In the genomic region with DNA sequence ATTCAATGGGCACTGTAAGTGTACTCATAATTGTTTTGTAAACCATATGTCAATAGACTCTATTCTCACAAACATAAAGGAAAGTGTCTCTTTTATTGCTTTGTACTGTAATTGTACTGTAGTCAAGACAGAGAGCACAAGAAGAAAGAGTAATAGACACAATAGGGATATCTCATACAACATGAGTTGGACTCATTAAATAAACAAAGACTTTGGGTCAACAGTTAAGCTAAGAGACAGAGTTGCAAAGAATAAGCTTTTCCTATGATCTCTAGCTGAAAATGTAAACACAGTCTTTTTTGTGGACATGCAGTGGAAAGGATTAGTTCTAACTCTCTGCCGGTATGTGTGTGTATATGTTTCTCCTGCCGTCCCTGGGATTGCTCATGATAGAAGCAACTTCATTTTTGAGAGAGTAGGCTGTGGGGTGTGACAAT, we compare ENCODE assay signal across 1 cellular context.
TF ChIP-seq lines count a peak whose summit lies in the region.

No MANE protein-coding gene starts in this region.

TF ChIP-seq in HepG2, 621 proteins besides CTCF, POLR2A, EP300 and RAD21 (continued from another document and continues in another):
- TF ChIP-seq, protein P1, sequence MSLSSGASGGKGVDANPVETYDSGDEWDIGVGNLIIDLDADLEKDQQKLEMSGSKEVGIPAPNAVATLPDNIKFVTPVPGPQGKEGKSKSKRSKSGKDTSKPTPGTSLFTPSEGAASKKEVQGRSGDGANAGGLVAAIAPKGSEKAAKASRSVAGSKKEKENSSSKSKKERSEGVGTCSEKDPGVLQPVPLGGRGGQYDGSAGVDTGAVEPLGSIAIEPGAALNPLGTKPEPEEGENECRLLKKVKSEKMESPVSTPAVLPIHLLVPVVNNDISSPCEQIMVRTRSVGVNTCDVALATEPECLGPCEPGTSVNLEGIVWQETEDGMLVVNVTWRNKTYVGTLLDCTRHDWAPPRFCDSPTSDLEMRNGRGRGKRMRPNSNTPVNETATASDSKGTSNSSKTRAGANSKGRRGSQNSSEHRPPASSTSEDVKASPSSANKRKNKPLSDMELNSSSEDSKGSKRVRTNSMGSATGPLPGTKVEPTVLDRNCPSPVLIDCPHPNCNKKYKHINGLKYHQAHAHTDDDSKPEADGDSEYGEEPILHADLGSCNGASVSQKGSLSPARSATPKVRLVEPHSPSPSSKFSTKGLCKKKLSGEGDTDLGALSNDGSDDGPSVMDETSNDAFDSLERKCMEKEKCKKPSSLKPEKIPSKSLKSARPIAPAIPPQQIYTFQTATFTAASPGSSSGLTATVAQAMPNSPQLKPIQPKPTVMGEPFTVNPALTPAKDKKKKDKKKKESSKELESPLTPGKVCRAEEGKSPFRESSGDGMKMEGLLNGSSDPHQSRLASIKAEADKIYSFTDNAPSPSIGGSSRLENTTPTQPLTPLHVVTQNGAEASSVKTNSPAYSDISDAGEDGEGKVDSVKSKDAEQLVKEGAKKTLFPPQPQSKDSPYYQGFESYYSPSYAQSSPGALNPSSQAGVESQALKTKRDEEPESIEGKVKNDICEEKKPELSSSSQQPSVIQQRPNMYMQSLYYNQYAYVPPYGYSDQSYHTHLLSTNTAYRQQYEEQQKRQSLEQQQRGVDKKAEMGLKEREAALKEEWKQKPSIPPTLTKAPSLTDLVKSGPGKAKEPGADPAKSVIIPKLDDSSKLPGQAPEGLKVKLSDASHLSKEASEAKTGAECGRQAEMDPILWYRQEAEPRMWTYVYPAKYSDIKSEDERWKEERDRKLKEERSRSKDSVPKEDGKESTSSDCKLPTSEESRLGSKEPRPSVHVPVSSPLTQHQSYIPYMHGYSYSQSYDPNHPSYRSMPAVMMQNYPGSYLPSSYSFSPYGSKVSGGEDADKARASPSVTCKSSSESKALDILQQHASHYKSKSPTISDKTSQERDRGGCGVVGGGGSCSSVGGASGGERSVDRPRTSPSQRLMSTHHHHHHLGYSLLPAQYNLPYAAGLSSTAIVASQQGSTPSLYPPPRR (CRISPR knock-in tag; IDR thresholded peaks at IDR 0.05; ENCODE audit: borderline replicate concordance) = peak; percentile 96
- no peak for TF ChIP-seq ZNF619 (CRISPR knock-in tag; IDR thresholded peaks at IDR 0.05)
- no peak for TF ChIP-seq ZNF572 (CRISPR knock-in tag; IDR thresholded peaks at IDR 0.05)
- TF ChIP-seq CAMTA2 (CRISPR knock-in tag; IDR thresholded peaks at IDR 0.05; ENCODE audit: borderline replicate concordance) = no peak
- no peak for TF ChIP-seq ZNF33B (CRISPR knock-in tag; IDR thresholded peaks at IDR 0.05)
- TF ChIP-seq, protein P2, sequence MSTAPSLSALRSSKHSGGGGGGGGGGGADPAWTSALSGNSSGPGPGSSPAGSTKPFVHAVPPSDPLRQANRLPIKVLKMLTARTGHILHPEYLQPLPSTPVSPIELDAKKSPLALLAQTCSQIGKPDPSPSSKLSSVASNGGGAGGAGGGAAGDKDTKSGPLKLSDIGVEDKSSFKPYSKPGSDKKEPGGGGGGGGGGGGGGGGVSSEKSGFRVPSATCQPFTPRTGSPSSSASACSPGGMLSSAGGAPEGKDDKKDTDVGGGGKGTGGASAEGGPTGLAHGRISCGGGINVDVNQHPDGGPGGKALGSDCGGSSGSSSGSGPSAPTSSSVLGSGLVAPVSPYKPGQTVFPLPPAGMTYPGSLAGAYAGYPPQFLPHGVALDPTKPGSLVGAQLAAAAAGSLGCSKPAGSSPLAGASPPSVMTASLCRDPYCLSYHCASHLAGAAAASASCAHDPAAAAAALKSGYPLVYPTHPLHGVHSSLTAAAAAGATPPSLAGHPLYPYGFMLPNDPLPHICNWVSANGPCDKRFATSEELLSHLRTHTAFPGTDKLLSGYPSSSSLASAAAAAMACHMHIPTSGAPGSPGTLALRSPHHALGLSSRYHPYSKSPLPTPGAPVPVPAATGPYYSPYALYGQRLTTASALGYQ (CRISPR knock-in tag; IDR thresholded peaks at IDR 0.05) = peak; percentile 87
- no peak for TF ChIP-seq ZNF841 (CRISPR knock-in tag; IDR thresholded peaks at IDR 0.05; ENCODE audit: borderline replicate concordance)
- no peak for TF ChIP-seq ZNF101 (CRISPR knock-in tag; IDR thresholded peaks at IDR 0.05; ENCODE audit: borderline replicate concordance, low read depth)
- TF ChIP-seq, protein P3, sequence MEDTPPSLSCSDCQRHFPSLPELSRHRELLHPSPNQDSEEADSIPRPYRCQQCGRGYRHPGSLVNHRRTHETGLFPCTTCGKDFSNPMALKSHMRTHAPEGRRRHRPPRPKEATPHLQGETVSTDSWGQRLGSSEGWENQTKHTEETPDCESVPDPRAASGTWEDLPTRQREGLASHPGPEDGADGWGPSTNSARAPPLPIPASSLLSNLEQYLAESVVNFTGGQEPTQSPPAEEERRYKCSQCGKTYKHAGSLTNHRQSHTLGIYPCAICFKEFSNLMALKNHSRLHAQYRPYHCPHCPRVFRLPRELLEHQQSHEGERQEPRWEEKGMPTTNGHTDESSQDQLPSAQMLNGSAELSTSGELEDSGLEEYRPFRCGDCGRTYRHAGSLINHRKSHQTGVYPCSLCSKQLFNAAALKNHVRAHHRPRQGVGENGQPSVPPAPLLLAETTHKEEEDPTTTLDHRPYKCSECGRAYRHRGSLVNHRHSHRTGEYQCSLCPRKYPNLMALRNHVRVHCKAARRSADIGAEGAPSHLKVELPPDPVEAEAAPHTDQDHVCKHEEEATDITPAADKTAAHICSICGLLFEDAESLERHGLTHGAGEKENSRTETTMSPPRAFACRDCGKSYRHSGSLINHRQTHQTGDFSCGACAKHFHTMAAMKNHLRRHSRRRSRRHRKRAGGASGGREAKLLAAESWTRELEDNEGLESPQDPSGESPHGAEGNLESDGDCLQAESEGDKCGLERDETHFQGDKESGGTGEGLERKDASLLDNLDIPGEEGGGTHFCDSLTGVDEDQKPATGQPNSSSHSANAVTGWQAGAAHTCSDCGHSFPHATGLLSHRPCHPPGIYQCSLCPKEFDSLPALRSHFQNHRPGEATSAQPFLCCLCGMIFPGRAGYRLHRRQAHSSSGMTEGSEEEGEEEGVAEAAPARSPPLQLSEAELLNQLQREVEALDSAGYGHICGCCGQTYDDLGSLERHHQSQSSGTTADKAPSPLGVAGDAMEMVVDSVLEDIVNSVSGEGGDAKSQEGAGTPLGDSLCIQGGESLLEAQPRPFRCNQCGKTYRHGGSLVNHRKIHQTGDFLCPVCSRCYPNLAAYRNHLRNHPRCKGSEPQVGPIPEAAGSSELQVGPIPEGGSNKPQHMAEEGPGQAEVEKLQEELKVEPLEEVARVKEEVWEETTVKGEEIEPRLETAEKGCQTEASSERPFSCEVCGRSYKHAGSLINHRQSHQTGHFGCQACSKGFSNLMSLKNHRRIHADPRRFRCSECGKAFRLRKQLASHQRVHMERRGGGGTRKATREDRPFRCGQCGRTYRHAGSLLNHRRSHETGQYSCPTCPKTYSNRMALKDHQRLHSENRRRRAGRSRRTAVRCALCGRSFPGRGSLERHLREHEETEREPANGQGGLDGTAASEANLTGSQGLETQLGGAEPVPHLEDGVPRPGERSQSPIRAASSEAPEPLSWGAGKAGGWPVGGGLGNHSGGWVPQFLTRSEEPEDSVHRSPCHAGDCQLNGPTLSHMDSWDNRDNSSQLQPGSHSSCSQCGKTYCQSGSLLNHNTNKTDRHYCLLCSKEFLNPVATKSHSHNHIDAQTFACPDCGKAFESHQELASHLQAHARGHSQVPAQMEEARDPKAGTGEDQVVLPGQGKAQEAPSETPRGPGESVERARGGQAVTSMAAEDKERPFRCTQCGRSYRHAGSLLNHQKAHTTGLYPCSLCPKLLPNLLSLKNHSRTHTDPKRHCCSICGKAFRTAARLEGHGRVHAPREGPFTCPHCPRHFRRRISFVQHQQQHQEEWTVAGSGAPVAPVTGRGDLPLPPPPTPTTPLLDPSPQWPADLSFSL (CRISPR knock-in tag; IDR thresholded peaks at IDR 0.05) = peak; percentile 71; the same call in 1 of the 2 replicates
- TF ChIP-seq SOX6 (IDR thresholded peaks at IDR 0.05) = no peak
- peak; percentile 99 for TF ChIP-seq SOX6 (CRISPR knock-in tag; IDR thresholded peaks at IDR 0.05)
- TF ChIP-seq XRCC5 (optimal IDR thresholded peaks at IDR 0.05; ENCODE audit: low read length) = no peak
- no peak for TF ChIP-seq ZNF563 (CRISPR knock-in tag; IDR thresholded peaks at IDR 0.05)
- TF ChIP-seq KDM6A (CRISPR knock-in tag; IDR thresholded peaks at IDR 0.05; ENCODE audit: low read depth) = peak; percentile 83
- TF ChIP-seq, protein P4, sequence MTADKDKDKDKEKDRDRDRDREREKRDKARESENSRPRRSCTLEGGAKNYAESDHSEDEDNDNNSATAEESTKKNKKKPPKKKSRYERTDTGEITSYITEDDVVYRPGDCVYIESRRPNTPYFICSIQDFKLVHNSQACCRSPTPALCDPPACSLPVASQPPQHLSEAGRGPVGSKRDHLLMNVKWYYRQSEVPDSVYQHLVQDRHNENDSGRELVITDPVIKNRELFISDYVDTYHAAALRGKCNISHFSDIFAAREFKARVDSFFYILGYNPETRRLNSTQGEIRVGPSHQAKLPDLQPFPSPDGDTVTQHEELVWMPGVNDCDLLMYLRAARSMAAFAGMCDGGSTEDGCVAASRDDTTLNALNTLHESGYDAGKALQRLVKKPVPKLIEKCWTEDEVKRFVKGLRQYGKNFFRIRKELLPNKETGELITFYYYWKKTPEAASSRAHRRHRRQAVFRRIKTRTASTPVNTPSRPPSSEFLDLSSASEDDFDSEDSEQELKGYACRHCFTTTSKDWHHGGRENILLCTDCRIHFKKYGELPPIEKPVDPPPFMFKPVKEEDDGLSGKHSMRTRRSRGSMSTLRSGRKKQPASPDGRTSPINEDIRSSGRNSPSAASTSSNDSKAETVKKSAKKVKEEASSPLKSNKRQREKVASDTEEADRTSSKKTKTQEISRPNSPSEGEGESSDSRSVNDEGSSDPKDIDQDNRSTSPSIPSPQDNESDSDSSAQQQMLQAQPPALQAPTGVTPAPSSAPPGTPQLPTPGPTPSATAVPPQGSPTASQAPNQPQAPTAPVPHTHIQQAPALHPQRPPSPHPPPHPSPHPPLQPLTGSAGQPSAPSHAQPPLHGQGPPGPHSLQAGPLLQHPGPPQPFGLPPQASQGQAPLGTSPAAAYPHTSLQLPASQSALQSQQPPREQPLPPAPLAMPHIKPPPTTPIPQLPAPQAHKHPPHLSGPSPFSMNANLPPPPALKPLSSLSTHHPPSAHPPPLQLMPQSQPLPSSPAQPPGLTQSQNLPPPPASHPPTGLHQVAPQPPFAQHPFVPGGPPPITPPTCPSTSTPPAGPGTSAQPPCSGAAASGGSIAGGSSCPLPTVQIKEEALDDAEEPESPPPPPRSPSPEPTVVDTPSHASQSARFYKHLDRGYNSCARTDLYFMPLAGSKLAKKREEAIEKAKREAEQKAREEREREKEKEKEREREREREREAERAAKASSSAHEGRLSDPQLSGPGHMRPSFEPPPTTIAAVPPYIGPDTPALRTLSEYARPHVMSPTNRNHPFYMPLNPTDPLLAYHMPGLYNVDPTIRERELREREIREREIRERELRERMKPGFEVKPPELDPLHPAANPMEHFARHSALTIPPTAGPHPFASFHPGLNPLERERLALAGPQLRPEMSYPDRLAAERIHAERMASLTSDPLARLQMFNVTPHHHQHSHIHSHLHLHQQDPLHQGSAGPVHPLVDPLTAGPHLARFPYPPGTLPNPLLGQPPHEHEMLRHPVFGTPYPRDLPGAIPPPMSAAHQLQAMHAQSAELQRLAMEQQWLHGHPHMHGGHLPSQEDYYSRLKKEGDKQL (CRISPR knock-in tag; IDR thresholded peaks at IDR 0.05; ENCODE audit: low read depth) = peak; percentile 95
- TF ChIP-seq EHMT2 (IDR thresholded peaks at IDR 0.05; ENCODE audit: borderline replicate concordance, low read depth, low read length) = peak; percentile 94; the same call in 1 of the 2 replicates
- TF ChIP-seq ZNF839 (CRISPR knock-in tag; IDR thresholded peaks at IDR 0.05; ENCODE audit: borderline replicate concordance) = no peak
- TF ChIP-seq, protein P5, sequence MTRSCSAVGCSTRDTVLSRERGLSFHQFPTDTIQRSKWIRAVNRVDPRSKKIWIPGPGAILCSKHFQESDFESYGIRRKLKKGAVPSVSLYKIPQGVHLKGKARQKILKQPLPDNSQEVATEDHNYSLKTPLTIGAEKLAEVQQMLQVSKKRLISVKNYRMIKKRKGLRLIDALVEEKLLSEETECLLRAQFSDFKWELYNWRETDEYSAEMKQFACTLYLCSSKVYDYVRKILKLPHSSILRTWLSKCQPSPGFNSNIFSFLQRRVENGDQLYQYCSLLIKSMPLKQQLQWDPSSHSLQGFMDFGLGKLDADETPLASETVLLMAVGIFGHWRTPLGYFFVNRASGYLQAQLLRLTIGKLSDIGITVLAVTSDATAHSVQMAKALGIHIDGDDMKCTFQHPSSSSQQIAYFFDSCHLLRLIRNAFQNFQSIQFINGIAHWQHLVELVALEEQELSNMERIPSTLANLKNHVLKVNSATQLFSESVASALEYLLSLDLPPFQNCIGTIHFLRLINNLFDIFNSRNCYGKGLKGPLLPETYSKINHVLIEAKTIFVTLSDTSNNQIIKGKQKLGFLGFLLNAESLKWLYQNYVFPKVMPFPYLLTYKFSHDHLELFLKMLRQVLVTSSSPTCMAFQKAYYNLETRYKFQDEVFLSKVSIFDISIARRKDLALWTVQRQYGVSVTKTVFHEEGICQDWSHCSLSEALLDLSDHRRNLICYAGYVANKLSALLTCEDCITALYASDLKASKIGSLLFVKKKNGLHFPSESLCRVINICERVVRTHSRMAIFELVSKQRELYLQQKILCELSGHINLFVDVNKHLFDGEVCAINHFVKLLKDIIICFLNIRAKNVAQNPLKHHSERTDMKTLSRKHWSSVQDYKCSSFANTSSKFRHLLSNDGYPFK (CRISPR knock-in tag; IDR thresholded peaks at IDR 0.05; ENCODE audit: borderline replicate concordance) = no peak
- TF ChIP-seq, protein P6, sequence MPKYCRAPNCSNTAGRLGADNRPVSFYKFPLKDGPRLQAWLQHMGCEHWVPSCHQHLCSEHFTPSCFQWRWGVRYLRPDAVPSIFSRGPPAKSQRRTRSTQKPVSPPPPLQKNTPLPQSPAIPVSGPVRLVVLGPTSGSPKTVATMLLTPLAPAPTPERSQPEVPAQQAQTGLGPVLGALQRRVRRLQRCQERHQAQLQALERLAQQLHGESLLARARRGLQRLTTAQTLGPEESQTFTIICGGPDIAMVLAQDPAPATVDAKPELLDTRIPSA (CRISPR knock-in tag; IDR thresholded peaks at IDR 0.05; ENCODE audit: borderline replicate concordance) = no peak
- no peak for TF ChIP-seq ZNF138 (CRISPR knock-in tag; IDR thresholded peaks at IDR 0.05; ENCODE audit: low read depth)
- TF ChIP-seq, protein P7, sequence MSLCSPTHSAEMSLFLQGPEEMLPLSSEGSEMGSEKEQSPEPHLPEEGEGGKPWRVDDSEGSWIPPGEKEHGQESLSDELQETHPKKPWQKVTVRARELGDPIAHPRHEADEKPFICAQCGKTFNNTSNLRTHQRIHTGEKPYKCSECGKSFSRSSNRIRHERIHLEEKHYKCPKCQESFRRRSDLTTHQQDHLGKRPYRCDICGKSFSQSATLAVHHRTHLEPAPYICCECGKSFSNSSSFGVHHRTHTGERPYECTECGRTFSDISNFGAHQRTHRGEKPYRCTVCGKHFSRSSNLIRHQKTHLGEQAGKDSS (CRISPR knock-in tag; IDR thresholded peaks at IDR 0.05; ENCODE audit: borderline replicate concordance, low read depth) = 0 out of 2 replicates have a peak, but pooled peaks have one; percentile 45
- no peak for TF ChIP-seq HES4 (CRISPR knock-in tag; IDR thresholded peaks at IDR 0.05; ENCODE audit: borderline replicate concordance)
- no peak for TF ChIP-seq ISX (CRISPR knock-in tag; conservative IDR thresholded peaks at IDR 0.05)
- TF ChIP-seq GTF3A (CRISPR knock-in tag; conservative IDR thresholded peaks at IDR 0.05) = 0 out of 2 replicates have a peak, but pooled peaks have one; percentile 32
- TF ChIP-seq ZFYVE20 (CRISPR knock-in tag; IDR thresholded peaks at IDR 0.05; ENCODE audit: borderline replicate concordance, low read depth) = no peak
- peak; percentile 93 for TF ChIP-seq SOX13 (IDR thresholded peaks at IDR 0.05)
- TF ChIP-seq SOX13 (CRISPR knock-in tag; conservative IDR thresholded peaks at IDR 0.05 in 1 of 2, IDR thresholded peaks at IDR 0.05 in 1 of 2) = peak in 1 of 2 experiments; percentile 100; a peak in 2 of 4 replicates
